Comparison of ENCODE assay signal across 1 cellular context in genomic region chr9:91374939-91375338, GRCh38.
TF ChIP-seq lines count a peak whose summit lies in the region.

No MANE protein-coding gene starts in this region.

TF ChIP-seq in SK-N-SH, 30 proteins besides CTCF, POLR2A, EP300 and RAD21 (continued from another document):
- TF ChIP-seq MXI1 (IDR thresholded peaks at IDR 0.05; ENCODE audit: low read depth, low read length) = no peak
- peak; percentile 89 for TF ChIP-seq TCF12 (IDR thresholded peaks at IDR 0.05)
- TF ChIP-seq NFIC (IDR thresholded peaks at IDR 0.05; ENCODE audit: borderline replicate concordance) = peak; percentile 89
- peak; percentile 61; the same call in 1 of the 2 replicates for TF ChIP-seq POLR2AphosphoS5 (IDR thresholded peaks at IDR 0.05; ENCODE audit: low read depth, low read length)
- TF ChIP-seq IRF3 (IDR thresholded peaks at IDR 0.05; ENCODE audit: low read depth, low read length) = no peak
- TF ChIP-seq TAF1 (IDR thresholded peaks at IDR 0.05; ENCODE audit: borderline replicate concordance, low read depth, low read length) = no peak
- no peak for TF ChIP-seq CHD2 (IDR thresholded peaks at IDR 0.05; ENCODE audit: low read length, partially characterized antibody)
- peak; percentile 75 for TF ChIP-seq JUND (IDR thresholded peaks at IDR 0.05)
- no peak for TF ChIP-seq YY1 (IDR thresholded peaks at IDR 0.05; ENCODE audit: low read depth)
- no peak for TF ChIP-seq USF1 (IDR thresholded peaks at IDR 0.05; ENCODE audit: borderline replicate concordance, low read depth)
- TF ChIP-seq GABPA (IDR thresholded peaks at IDR 0.05; ENCODE audit: low read depth) = no peak
- TF ChIP-seq, protein P1, sequence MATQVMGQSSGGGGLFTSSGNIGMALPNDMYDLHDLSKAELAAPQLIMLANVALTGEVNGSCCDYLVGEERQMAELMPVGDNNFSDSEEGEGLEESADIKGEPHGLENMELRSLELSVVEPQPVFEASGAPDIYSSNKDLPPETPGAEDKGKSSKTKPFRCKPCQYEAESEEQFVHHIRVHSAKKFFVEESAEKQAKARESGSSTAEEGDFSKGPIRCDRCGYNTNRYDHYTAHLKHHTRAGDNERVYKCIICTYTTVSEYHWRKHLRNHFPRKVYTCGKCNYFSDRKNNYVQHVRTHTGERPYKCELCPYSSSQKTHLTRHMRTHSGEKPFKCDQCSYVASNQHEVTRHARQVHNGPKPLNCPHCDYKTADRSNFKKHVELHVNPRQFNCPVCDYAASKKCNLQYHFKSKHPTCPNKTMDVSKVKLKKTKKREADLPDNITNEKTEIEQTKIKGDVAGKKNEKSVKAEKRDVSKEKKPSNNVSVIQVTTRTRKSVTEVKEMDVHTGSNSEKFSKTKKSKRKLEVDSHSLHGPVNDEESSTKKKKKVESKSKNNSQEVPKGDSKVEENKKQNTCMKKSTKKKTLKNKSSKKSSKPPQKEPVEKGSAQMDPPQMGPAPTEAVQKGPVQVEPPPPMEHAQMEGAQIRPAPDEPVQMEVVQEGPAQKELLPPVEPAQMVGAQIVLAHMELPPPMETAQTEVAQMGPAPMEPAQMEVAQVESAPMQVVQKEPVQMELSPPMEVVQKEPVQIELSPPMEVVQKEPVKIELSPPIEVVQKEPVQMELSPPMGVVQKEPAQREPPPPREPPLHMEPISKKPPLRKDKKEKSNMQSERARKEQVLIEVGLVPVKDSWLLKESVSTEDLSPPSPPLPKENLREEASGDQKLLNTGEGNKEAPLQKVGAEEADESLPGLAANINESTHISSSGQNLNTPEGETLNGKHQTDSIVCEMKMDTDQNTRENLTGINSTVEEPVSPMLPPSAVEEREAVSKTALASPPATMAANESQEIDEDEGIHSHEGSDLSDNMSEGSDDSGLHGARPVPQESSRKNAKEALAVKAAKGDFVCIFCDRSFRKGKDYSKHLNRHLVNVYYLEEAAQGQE (IDR thresholded peaks at IDR 0.05; ENCODE audit: low read depth, low read length) = no peak
- TF ChIP-seq FOXJ3 (CRISPR knock-in tag; IDR thresholded peaks at IDR 0.05) = no peak
- TF ChIP-seq, protein P2, sequence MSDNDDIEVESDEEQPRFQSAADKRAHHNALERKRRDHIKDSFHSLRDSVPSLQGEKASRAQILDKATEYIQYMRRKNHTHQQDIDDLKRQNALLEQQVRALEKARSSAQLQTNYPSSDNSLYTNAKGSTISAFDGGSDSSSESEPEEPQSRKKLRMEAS (IDR thresholded peaks at IDR 0.05; ENCODE audit: low read depth) = no peak; the same call in 1 of the 2 replicates
- TF ChIP-seq FOXM1 (IDR thresholded peaks at IDR 0.05; ENCODE audit: low read depth) = no peak
